ENCODE assay signal across 17 cellular contexts in the genomic region with DNA sequence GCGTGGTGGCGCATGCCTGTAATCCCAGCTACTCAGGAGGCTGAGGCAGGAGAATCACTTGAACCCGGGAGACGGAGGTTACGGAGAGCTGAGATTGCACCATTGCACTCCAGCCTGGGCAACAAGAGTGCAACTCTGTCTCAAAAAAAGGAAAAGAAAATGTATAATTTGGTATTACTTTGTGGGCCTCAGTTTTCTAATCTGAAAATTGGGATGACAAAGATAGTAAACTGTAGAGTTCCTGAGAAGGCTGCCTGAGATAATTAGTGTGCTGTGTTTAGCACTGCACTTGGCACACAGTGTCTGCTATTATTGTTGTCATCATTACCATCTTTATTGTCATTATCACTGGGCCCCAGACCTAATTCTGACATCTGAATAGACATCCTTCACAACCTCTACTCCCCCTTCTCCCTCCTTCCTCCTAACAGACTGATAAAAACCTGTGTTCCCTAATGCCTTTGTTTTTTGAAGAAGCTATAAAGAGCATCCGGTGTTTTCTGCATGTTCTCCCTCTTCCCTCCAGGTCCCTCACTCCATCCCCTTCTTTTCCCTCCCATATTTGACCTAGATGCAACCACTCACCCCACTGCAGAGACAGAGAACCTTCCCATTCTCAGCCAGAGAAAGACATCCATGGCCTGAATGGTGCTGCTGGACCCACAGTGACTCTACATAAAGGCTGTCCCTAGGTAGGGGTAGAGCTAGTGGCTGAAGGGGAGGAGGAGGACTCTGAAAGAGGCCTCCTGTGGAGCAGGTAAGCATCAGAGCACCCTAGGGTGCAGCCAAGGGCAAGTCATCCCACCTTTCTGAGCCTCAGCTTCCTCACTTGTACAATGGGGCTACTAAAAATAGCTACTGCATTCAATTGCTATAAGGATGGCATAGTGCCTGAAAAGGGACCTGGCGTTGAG.
"Had no signal": no experiment of that assay in that cellular context is flagged by ENCODE, and none has a peak within 500 bp of the region (broad histone marks: within the 10 kb centered on the region; RNA-seq: fewer than 3 reads in every experiment).

No MANE protein-coding gene starts in this region.

- H3K4me3 ChIP-seq: SJCRH30 had no signal

- H3K4me1 ChIP-seq: SJCRH30 had no signal

- H3K4me3 Mint-ChIP-seq: IgD-negative memory B cell had no signal

- H3K9me3 Mint-ChIP-seq: IgD-negative memory B cell had no signal

- ATAC-seq: SK-N-SH treated with all-trans-retinoic acid at 6 μM for 48 hours had no signal

- H3K27ac ChIP-seq: RWPE1, SJCRH30 had no signal

- H3K9me3 ChIP-seq: SJCRH30 had no signal

- DNase-seq: KBM-7, MV-4-11, NCI-H1048, NCI-H1105, NCI-H187, NCI-H2029, NCI-H2081 treated with DMSO at 0.1 percent for 48 hours, NCI-H2171, NCI-H226, NCI-H524, NCI-H526 treated with DMSO at 0.1 percent for 48 hours, NCI-H774, SHP77, SJCRH30 had no signal

- H3K36me3 ChIP-seq: SJCRH30 had no signal
